In the genomic region with DNA sequence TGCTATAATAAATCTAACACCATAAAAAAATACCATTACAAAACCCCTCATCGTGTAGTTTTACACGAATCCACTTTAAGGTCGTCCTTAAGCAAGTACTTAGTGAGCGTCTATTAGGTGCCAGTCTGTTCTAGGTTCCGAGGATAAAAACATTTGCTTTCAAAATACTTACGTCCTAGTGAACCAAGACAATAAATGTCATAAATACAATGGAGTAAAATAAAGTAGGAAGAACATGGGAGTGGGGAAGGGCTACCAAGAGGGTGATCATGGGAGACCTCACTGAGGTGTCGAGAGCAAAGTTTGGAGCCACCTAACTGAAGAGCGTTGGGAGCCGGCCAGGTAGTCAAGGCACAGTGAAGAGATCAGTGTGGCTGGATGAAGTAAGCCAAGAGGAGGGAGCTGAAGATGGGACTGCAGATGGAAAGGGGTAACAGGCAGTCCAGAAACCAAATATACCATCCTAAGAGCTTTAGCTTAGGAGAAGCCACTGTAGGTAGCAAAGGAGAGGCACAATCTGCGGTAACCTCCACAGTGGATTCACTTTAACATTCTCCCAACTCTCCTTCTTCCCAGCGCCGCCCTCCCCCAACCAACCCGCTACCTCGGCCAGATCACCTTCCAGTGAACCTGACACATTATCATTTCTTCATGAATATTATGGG, we compare ENCODE assay signal across 8 cellular contexts.
DNase-seq lines count a peak whose midpoint lies in the region; ATAC-seq and TF ChIP-seq lines count a peak whose summit lies in the region.

No MANE protein-coding gene starts in this region.

- TF ChIP-seq CTCF in GM10248 (IDR thresholded peaks at IDR 0.05; ENCODE audit: control extremely low read depth, extremely low read depth, low read depth, missing control alignments) = no peak

- CTCF ChIA-PET in GM10248 (lab: Yijun Ruan, JAX) = interaction anchor here (1.1 to 1.8 kb wide), 4 partner anchors 11 to 32 kb away, joined by 3 to 5 read pairs (median 4); a partner anchor contains a TSS

- H3K9me3 Mint-ChIP-seq in activated naive CD8-positive, alpha-beta T cell (ENCODE audit: low read depth) = no peaks in the 10 kb centered on the region
- H3K9me3 Mint-ChIP-seq in stimulated activated naive B cell treated with anti-CD40 and anti-IgM and Interleukin-4, amounts not matched to agents 10 μg/mL and 1 μg/mL and 100 μg/mL, for 72 hours = no peaks in the 10 kb centered on the region

- POLR2A ChIA-PET in GM10248 (lab: Yijun Ruan, JAX) = interaction anchor here (2.3 kb wide), 1 partner anchor 11 kb away, joined by 14 read pairs; no protein-coding TSS in a partner anchor

- H3K4me3 ChIP-seq in iPS-18c (ENCODE audit: insufficient read depth, low read depth, low read length) = peak overlapping the region; percentile 82

- H3K9me3 ChIP-seq in iPS-18c (ENCODE audit: control insufficient read depth, insufficient read depth, low read length) = no peaks in the 10 kb centered on the region

- no peaks in the 10 kb centered on the region for H3K27me3 Mint-ChIP-seq in activated naive CD8-positive, alpha-beta T cell
- H3K27me3 Mint-ChIP-seq in stimulated activated naive B cell treated with anti-CD40 and anti-IgM and Interleukin-4, amounts not matched to agents 10 μg/mL and 1 μg/mL and 100 μg/mL, for 72 hours = no peaks in the 10 kb centered on the region

- peaks cover 4% of the 10 kb centered on the region for H3K36me3 Mint-ChIP-seq in activated naive CD8-positive, alpha-beta T cell
- H3K36me3 Mint-ChIP-seq in stimulated activated naive B cell treated with anti-CD40 and anti-IgM and Interleukin-4, amounts not matched to agents 10 μg/mL and 1 μg/mL and 100 μg/mL, for 72 hours = peaks cover 8 to 13% of the 10 kb centered on the region in 2 donors

- peak overlapping the region; percentile 97 for H3K27ac Mint-ChIP-seq in activated naive CD8-positive, alpha-beta T cell
- peak overlapping the region; percentile 96 for H3K27ac Mint-ChIP-seq in stimulated activated naive B cell treated with anti-CD40 and anti-IgM and Interleukin-4, amounts not matched to agents 10 μg/mL and 1 μg/mL and 100 μg/mL, for 72 hours

- peak; percentile 1 for ATAC-seq in GM18858 (IDR thresholded peaks at IDR 0.05; ENCODE audit: unreplicated experiment)
- ATAC-seq in HG03460 (IDR thresholded peaks at IDR 0.05; ENCODE audit: unreplicated experiment) = peak; percentile 1
- ATAC-seq in stimulated activated naive B cell treated with anti-CD40 and anti-IgM and Interleukin-4, amounts not matched to agents 10 μg/mL and 1 μg/mL and 100 μg/mL, for 72 hours (replicated peaks) = no peak

- H3K4me1 Mint-ChIP-seq in activated naive CD8-positive, alpha-beta T cell (ENCODE audit: low read depth) = peaks cover 55% of the 10 kb centered on the region
- H3K4me1 Mint-ChIP-seq in stimulated activated naive B cell treated with anti-CD40 and anti-IgM and Interleukin-4, amounts not matched to agents 10 μg/mL and 1 μg/mL and 100 μg/mL, for 72 hours = peaks cover 17 to 42% of the 10 kb centered on the region in 2 donors

- H3K4me3 Mint-ChIP-seq in activated naive CD8-positive, alpha-beta T cell = peak overlapping the region; percentile 97
- H3K4me3 Mint-ChIP-seq in stimulated activated naive B cell treated with anti-CD40 and anti-IgM and Interleukin-4, amounts not matched to agents 10 μg/mL and 1 μg/mL and 100 μg/mL, for 72 hours = peak overlapping the region; percentile 91 to 97

- DNase-seq in stimulated activated naive B cell treated with anti-CD40 and anti-IgM and Interleukin-4, amounts not matched to agents 10 μg/mL and 1 μg/mL and 100 μg/mL, for 72 hours = no peak
- no peak for DNase-seq in GM10248 (ENCODE audit: extremely low spot score)
- no peak for DNase-seq in NCI-H1417 treated with DMSO at 0.1 percent for 48 hours (lab: John Stamatoyannopoulos, UW)
- DNase-seq in hepatic stellate cell (ENCODE audit: low spot score) = no peak

Comparison
In these comparisons a context has a peak if more than half of its experiments do, and no peak if none do; other contexts are left out.
1. ATAC-seq: peak in GM18858 (single experiment) and HG03460 (single experiment); none in stimulated activated naive B cell treated with anti-CD40 and anti-IgM and Interleukin-4, amounts not matched to agents 10 μg/mL and 1 μg/mL and 100 μg/mL, for 72 hours (0 of 2).